In the genomic region with DNA sequence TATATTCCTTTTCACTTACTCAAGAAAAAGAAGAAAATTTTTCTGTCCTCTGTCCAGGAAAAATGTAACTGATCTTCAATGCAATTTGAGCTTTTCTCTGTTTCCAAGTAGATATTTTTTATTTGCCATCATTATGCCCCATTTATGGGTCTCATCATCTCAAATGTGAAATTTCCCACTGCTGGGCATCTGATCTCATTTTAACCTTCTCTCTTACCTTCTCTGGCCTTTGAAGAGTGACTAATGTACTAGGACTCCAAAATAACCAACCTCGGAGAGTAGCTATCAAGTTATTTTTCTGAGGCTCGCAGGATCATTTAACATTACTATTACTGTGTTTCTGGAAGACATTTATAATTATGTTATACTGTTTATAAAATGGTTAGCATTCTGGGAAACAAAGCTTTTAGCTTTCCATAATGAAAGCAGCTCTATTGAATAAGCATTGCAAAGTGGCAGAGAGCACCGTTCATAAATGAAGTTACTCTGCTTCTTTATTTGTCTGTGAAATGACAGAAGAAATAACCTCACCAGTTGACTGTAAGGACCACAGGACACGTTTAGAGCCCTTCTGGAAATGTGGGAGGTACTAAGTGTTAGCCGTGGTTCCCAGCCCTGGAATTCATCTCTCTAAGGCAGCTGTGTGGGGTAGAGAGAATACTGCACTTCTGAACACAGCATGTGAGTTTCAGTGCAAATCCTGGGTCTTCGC, we compare ENCODE assay signal across 13 cellular contexts. TPM values are rescaled to one million over a fixed set of nuclear protein-coding genes. Genes with fewer than 3 reads are reported as not detected.
A peak's percentile ranks its signal among the peaks of the same experiment; 100 is the strongest.
DNase-seq lines count a peak whose midpoint lies in the region; ATAC-seq and TF ChIP-seq lines count a peak whose summit lies in the region.
"Had no signal": no experiment of that assay in that cellular context is flagged by ENCODE, and none has a peak within 500 bp of the region (broad histone marks: within the 10 kb centered on the region; RNA-seq: fewer than 3 reads in every experiment).

No MANE protein-coding gene starts in this region.

- 67 to 78% (median 74%) methylated on average over 6 of the region's 6 CpGs for WGBS in stomach, 5 donors

- no peak for TF ChIP-seq POLR2A in stomach (IDR thresholded peaks at IDR 0.05)

- no TSS peak for BruUV-seq in Caco-2 (replicated peaks; lab: Mats Ljungman, UMichigan)

- DNase-seq in Caco-2 (no peak), NCI-H226 (peak; percentile 77), chondrocyte (ENCODE audit: low spot score) (no peak), myocyte (ENCODE audit: low read depth) (peak; percentile 84), GM19240 (ENCODE audit: insufficient read length, low spot score) (no peak), stomach (no peak)
- DNase-seq: amygdala, KG1, NCI-H2081 treated with DMSO at 0.1 percent for 48 hours, Peyer's patch had no signal

- no peak for ATAC-seq in activated T-helper 17 cell treated with anti-CD3 and anti-CD28 coated beads, Interleukin-2, amount 50 U/mL, for 72 hours (replicated peaks)
- no peak for ATAC-seq in HG03039 (IDR thresholded peaks at IDR 0.05; ENCODE audit: unreplicated experiment)

- H3K27me3 ChIP-seq in Caco-2 (replicated peaks; ENCODE audit: control insufficient read depth, insufficient read depth, low read length) (no peaks in the 10 kb centered on the region), stomach (no peaks in the 10 kb centered on the region)
- H3K27me3 ChIP-seq: Peyer's patch had no signal

- TF ChIP-seq EP300 in stomach (IDR thresholded peaks at IDR 0.05) = no peak

- intact Hi-C loops in Caco-2 (cut with micrococcal nuclease; ENCODE audit: unreplicated experiment) = loop anchor here (2.0 kb wide), 1 partner anchor 33 kb away; a partner anchor contains a TSS
- intact Hi-C loops in stomach (cut with DNase I; ENCODE audit: low total_unique reads) = no loop called here

- H3K27ac Mint-ChIP-seq in Caco-2 (ENCODE audit: unreplicated experiment) = peak overlapping the region; percentile 86
- peak overlapping the region; percentile 85 for H3K27ac Mint-ChIP-seq in chondrocyte (ENCODE audit: unreplicated experiment)
- no peak overlapping the region for H3K27ac Mint-ChIP-seq in activated T-helper 17 cell treated with anti-CD3 and anti-CD28 coated beads, Interleukin-2, amount 50 U/mL, for 72 hours

- no peak for TF ChIP-seq CTCF in Caco-2 (IDR thresholded peaks at IDR 0.05; ENCODE audit: insufficient read depth in 1 of 2, low read depth in 1 of 2, low read length in 1 of 2, severe bottlenecking in 1 of 2, unreplicated experiment in 1 of 2)
- TF ChIP-seq CTCF in chondrocyte (IDR thresholded peaks at IDR 0.05) = no peak
- no peak for TF ChIP-seq CTCF in stomach (IDR thresholded peaks at IDR 0.05)

- CTCF ChIA-PET in Caco-2 (lab: Charles Lee) = no interaction called here

- H3K27me3 Mint-ChIP-seq in Caco-2 (ENCODE audit: insufficient read depth, unreplicated experiment) = no peaks in the 10 kb centered on the region
- H3K27me3 Mint-ChIP-seq in chondrocyte (ENCODE audit: low read depth) = no peaks in the 10 kb centered on the region
- H3K27me3 Mint-ChIP-seq in activated T-helper 17 cell treated with anti-CD3 and anti-CD28 coated beads, Interleukin-2, amount 50 U/mL, for 72 hours = no peaks in the 10 kb centered on the region

- H3K4me3 ChIP-seq in Caco-2 (ENCODE audit: low read depth, low read length) (no peak overlapping the region), stomach (no peak overlapping the region)
- H3K4me3 ChIP-seq: Peyer's patch had no signal

- H3K9me3 ChIP-seq in Caco-2 (peaks cover 5% of the 10 kb centered on the region; the same call in 1 of the 2 replicates), stomach (no peaks in the 10 kb centered on the region)
- H3K9me3 ChIP-seq: Peyer's patch had no signal

- H3K36me3 ChIP-seq in Caco-2 (ENCODE audit: control insufficient read depth, insufficient read depth, low read length) (no peaks in the 10 kb centered on the region), stomach (peaks cover 0 to under 1% (median 0%) of the 10 kb centered on the region in 4 donors)
- H3K36me3 ChIP-seq: Peyer's patch had no signal

- H3K27ac ChIP-seq in stomach = no peak overlapping the region
- H3K27ac ChIP-seq: C4-2B, Peyer's patch had no signal

- H3K4me1 Mint-ChIP-seq in Caco-2 (ENCODE audit: low read depth, unreplicated experiment) (peaks cover 29% of the 10 kb centered on the region), chondrocyte (ENCODE audit: low read depth) (peaks cover 50% of the 10 kb centered on the region)
- peaks cover 19% of the 10 kb centered on the region for H3K4me1 Mint-ChIP-seq in activated T-helper 17 cell treated with anti-CD3 and anti-CD28 coated beads, Interleukin-2, amount 50 U/mL, for 72 hours

- H3K4me1 ChIP-seq in Caco-2 = peaks cover 28% of the 10 kb centered on the region
- H3K4me1 ChIP-seq in stomach = peaks cover 0 to 10% (median 0%) of the 10 kb centered on the region in 4 donors
- H3K4me1 ChIP-seq: Peyer's patch had no signal

- H3K4me3 Mint-ChIP-seq in Caco-2 (ENCODE audit: unreplicated experiment) = no peak overlapping the region
- H3K4me3 Mint-ChIP-seq in chondrocyte (ENCODE audit: unreplicated experiment) = no peak overlapping the region
- no peak overlapping the region for H3K4me3 Mint-ChIP-seq in activated T-helper 17 cell treated with anti-CD3 and anti-CD28 coated beads, Interleukin-2, amount 50 U/mL, for 72 hours

- H3K36me3 Mint-ChIP-seq in Caco-2 (ENCODE audit: insufficient read depth, unreplicated experiment) (peaks cover 11% of the 10 kb centered on the region), chondrocyte (ENCODE audit: low read depth) (no peaks in the 10 kb centered on the region)
- H3K36me3 Mint-ChIP-seq in activated T-helper 17 cell treated with anti-CD3 and anti-CD28 coated beads, Interleukin-2, amount 50 U/mL, for 72 hours (ENCODE audit: low read depth) = no peaks in the 10 kb centered on the region

- POLR2A ChIA-PET in Caco-2 (lab: Charles Lee) = no interaction called here

- H3K9me3 Mint-ChIP-seq in Caco-2 (ENCODE audit: unreplicated experiment) (peaks cover 14% of the 10 kb centered on the region), chondrocyte (ENCODE audit: low read depth) (no peaks in the 10 kb centered on the region)
- H3K9me3 Mint-ChIP-seq in activated T-helper 17 cell treated with anti-CD3 and anti-CD28 coated beads, Interleukin-2, amount 50 U/mL, for 72 hours = peaks cover 3% of the 10 kb centered on the region

RNA-seq across cellular contexts. Expression of a gene that starts 33.3 kb away (rescaled TPM):
- total RNA-seq in Caco-2 (2022) (28.1 and 30.1 TPM in 2 replicates), chondrocyte (13.7 to 16.0 TPM (median 14.5 TPM) in 3 replicates), myocyte (16.6 and 19.5 TPM in 2 replicates), stomach (100 to 1,000 TPM in 1 of 5 donors, 10 to 100 TPM in 3, 1 to 10 TPM in 1; 6.1 to 107 (median 12.9) TPM)
- polyA plus RNA-seq in myocyte (2012) = 14.0 TPM
- total RNA-seq in activated T-helper 17 cell treated with anti-CD3 and anti-CD28 coated beads, Interleukin-2, amount 50 U/mL, for 72 hours = 10 to 100 TPM; 18.4 to 35.6 TPM
- polyA plus RNA-seq in stomach = 1 to 10 TPM; 5.5 to 7.6 (median 6.9) TPM

Comparison
In these comparisons a context has a peak if more than half of its experiments do, and no peak if none do; other contexts are left out.
1. DNase-seq: peak in NCI-H226 (single experiment) and myocyte (single experiment); none in Caco-2 (0 of 2), chondrocyte (single experiment), GM19240 (single experiment) and stomach (single experiment).